In the genomic region with DNA sequence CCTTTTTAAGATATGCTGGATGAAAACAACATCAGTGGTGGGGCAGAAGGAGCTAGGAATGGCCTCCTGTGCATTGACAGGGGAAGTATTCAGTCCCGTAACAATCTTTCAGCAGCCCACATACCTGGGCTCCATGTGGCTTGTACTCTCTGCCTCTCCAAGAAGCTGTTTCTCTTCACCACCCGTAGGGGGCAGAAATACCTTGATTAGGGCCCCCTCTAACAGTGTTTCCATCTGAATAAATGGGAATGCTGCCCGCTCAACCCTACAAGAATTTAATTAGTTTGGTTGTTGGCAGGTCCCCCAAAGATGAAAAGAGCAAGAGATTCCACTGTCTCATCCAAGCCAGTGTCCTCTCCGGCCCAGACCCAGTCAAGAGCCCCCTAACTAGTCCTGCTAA, we compare ENCODE assay signal across 9 cellular contexts.
A peak's percentile ranks its signal among the peaks of the same experiment; 100 is the strongest.
DNase-seq lines count a peak whose midpoint lies in the region; ATAC-seq and TF ChIP-seq lines count a peak whose summit lies in the region.
"Had no signal": no experiment of that assay in that cellular context is flagged by ENCODE, and none has a peak within 500 bp of the region (broad histone marks: within the 10 kb centered on the region; RNA-seq: fewer than 3 reads in every experiment).

No MANE protein-coding gene starts in this region.

- H3K36me3 ChIP-seq in WERI-Rb-1 = no peaks in the 10 kb centered on the region

- H3K9me3 Mint-ChIP-seq in mesothelial cell of epicardium = peaks cover 3% of the 10 kb centered on the region
- H3K9me3 Mint-ChIP-seq in naive thymus-derived CD8-positive, alpha-beta T cell = no peaks in the 10 kb centered on the region
- H3K9me3 Mint-ChIP-seq: IgD-negative memory B cell had no signal

- no peak overlapping the region for H3K27ac ChIP-seq in WERI-Rb-1

- H3K4me3 Mint-ChIP-seq in mesothelial cell of epicardium = no peak overlapping the region
- H3K4me3 Mint-ChIP-seq in naive thymus-derived CD8-positive, alpha-beta T cell = no peak overlapping the region
- H3K4me3 Mint-ChIP-seq: IgD-negative memory B cell had no signal

- no peak overlapping the region for H3K4me3 ChIP-seq in WERI-Rb-1 (ENCODE audit: low read depth, low read length)

- POLR2A ChIA-PET in naive thymus-derived CD8-positive, alpha-beta T cell (lab: Charles Lee) = no interaction called here

- peaks cover 2% of the 10 kb centered on the region for H3K27me3 Mint-ChIP-seq in mesothelial cell of epicardium (ENCODE audit: low read depth)
- H3K27me3 Mint-ChIP-seq in naive thymus-derived CD8-positive, alpha-beta T cell = peaks cover 2 to 18% (median 6%) of the 10 kb centered on the region in 5 donors
- H3K27me3 Mint-ChIP-seq: IgD-negative memory B cell had no signal

- ATAC-seq in HG03460 (IDR thresholded peaks at IDR 0.05; ENCODE audit: unreplicated experiment) (peak; percentile 59), HG03139 (IDR thresholded peaks at IDR 0.05; ENCODE audit: unreplicated experiment) (no peak)
- ATAC-seq in naive thymus-derived CD8-positive, alpha-beta T cell = no peak

- H3K4me1 Mint-ChIP-seq in mesothelial cell of epicardium = no peaks in the 10 kb centered on the region
- H3K4me1 Mint-ChIP-seq in naive thymus-derived CD8-positive, alpha-beta T cell = peaks cover 0 to 6% (median 0%) of the 10 kb centered on the region in 4 donors

- no peak overlapping the region for H3K27ac Mint-ChIP-seq in mesothelial cell of epicardium
- no peak overlapping the region for H3K27ac Mint-ChIP-seq in naive thymus-derived CD8-positive, alpha-beta T cell
- H3K27ac Mint-ChIP-seq: IgD-negative memory B cell had no signal

- no peaks in the 10 kb centered on the region for H3K9me3 ChIP-seq in WERI-Rb-1 (ENCODE audit: severe bottlenecking)

- DNase-seq in GM10266 (ENCODE audit: extremely low spot score) (peak; percentile 65), WERI-Rb-1 (peak; percentile 18), mesothelial cell of epicardium (ENCODE audit: low spot score in 2 of 2, unreplicated experiment in 2 of 2) (no peak), NCI-H146 treated with DMSO at 0.1 percent for 48 hours (lab: John Stamatoyannopoulos, UW; ENCODE audit: unreplicated experiment) (no peak), DMS153 (lab: John Stamatoyannopoulos, UW) (no peak)
- no peak for DNase-seq in naive thymus-derived CD8-positive, alpha-beta T cell

- no peaks in the 10 kb centered on the region for H3K27me3 ChIP-seq in WERI-Rb-1 (ENCODE audit: insufficient read depth, low read depth, severe bottlenecking)

- H3K36me3 Mint-ChIP-seq in mesothelial cell of epicardium = no peaks in the 10 kb centered on the region
- no peaks in the 10 kb centered on the region for H3K36me3 Mint-ChIP-seq in naive thymus-derived CD8-positive, alpha-beta T cell

- TF ChIP-seq CTCF in GM10266 (IDR thresholded peaks at IDR 0.05; ENCODE audit: control insufficient read depth, insufficient read depth, low read depth, missing control alignments) (peak; percentile 63), WERI-Rb-1 (IDR thresholded peaks at IDR 0.05; ENCODE audit: low read depth, low read length) (peak; percentile 71), mesothelial cell of epicardium (IDR thresholded peaks at IDR 0.05; ENCODE audit: unreplicated experiment) (peak; percentile 17)

Comparison
In these comparisons a context has a peak if more than half of its experiments do, and no peak if none do; other contexts are left out.
1. DNase-seq: peak in GM10266 (single experiment) and WERI-Rb-1 (single experiment); none in mesothelial cell of epicardium (0 of 2), NCI-H146 treated with DMSO at 0.1 percent for 48 hours (single experiment), naive thymus-derived CD8-positive, alpha-beta T cell (0 of 10) and DMS153 (single experiment).
2. CTCF ChIP-seq: peak in every context shown above with its lines; median percentile 71 in WERI-Rb-1; 63 in GM10266; 17 in mesothelial cell of epicardium.